In genomic region chr13:58858870-58859371, GRCh38 we compare ENCODE assay signal across 15 cellular contexts.
DNase-seq lines count a peak whose midpoint lies in the region; ATAC-seq, FAIRE-seq and TF ChIP-seq lines count a peak whose summit lies in the region.
"Had no signal": no experiment of that assay in that cellular context is flagged by ENCODE, and none has a peak within 500 bp of the region (broad histone marks: within the 10 kb centered on the region; RNA-seq: fewer than 3 reads in every experiment).

No MANE protein-coding gene starts in this region.

- no peak overlapping the region for H2BK5ac ChIP-seq in H1 (ENCODE audit: low read depth, low read length)

- no peak overlapping the region for H3K4ac ChIP-seq in H1 (replicated peaks; ENCODE audit: insufficient read length, low read depth, low read length)

- no peak overlapping the region for H2BK120ac ChIP-seq in H1 (replicated peaks; ENCODE audit: low read depth, low read length)

- H4K8ac ChIP-seq in H1 (ENCODE audit: extremely low read depth, insufficient read depth, low read length) = no peak overlapping the region

- no peak overlapping the region for H3K56ac ChIP-seq in H1 (replicated peaks; ENCODE audit: insufficient read length, low read depth, low read length)

- H3K18ac ChIP-seq in H1 (ENCODE audit: extremely low read depth, low read length) = no peak overlapping the region

- no peak overlapping the region for H3K23ac ChIP-seq in H1 (ENCODE audit: insufficient read length)

- no peak overlapping the region for H3K27ac ChIP-seq in GM23338 (ENCODE audit: low read depth)
- H3K27ac ChIP-seq in H1 (ENCODE audit: low read depth, low read length) = no peak overlapping the region
- H3K27ac ChIP-seq in testis = no peak overlapping the region
- no peak overlapping the region for H3K27ac ChIP-seq in CD4-positive, alpha-beta memory T cell (ENCODE audit: low read depth, low read length)
- H3K27ac ChIP-seq: BLaER1 treated with 17β-estradiol and CSF1 and Interleukin-3, amounts not matched to agents 10 nM and 100 nM had no signal

- TF ChIP-seq RAD21 in H1 (IDR thresholded peaks at IDR 0.05 in 1 of 2, conservative IDR thresholded peaks at IDR 0.05 in 1 of 2; ENCODE audit: low read depth in 2 of 2, low read length in 2 of 2) = no peak

- no peak for TF ChIP-seq EP300 in H1 (IDR thresholded peaks at IDR 0.05; ENCODE audit: borderline replicate concordance in 1 of 2, low read depth in 2 of 2, low read length in 2 of 2)

- FAIRE-seq in H1 (lab: Jason Lieb, UNC) = no peak
- FAIRE-seq: GM12891 had no signal

- no peaks in the 10 kb centered on the region for H3K4me1 Mint-ChIP-seq in GM23338
- no peaks in the 10 kb centered on the region for H3K4me1 Mint-ChIP-seq in CD4-positive, alpha-beta memory T cell
- H3K4me1 Mint-ChIP-seq: CD4-positive, CD25-positive, alpha-beta regulatory T cell had no signal

- H3K9me3 Mint-ChIP-seq in GM23338 = peaks cover 6% of the 10 kb centered on the region; the same call in 2 of the 3 replicates
- peaks cover 2 to 12% (median 4%) of the 10 kb centered on the region in 8 donors for H3K9me3 Mint-ChIP-seq in CD4-positive, alpha-beta memory T cell

- H3K4me3 Mint-ChIP-seq in GM23338 = no peak overlapping the region
- no peak overlapping the region for H3K4me3 Mint-ChIP-seq in CD4-positive, alpha-beta memory T cell
- H3K4me3 Mint-ChIP-seq: CD4-positive, CD25-positive, alpha-beta regulatory T cell had no signal

- H3K27me3 ChIP-seq in GM23338 (ENCODE audit: insufficient read depth) (no peaks in the 10 kb centered on the region), H1 (replicated peaks in 1 of 4; ENCODE audit: control insufficient read depth in 3 of 4, extremely low read depth in 1 of 4, insufficient read depth in 3 of 4, low read length in 3 of 4) (no peaks in the 10 kb centered on the region), testis (no peaks in the 10 kb centered on the region)
- H3K27me3 ChIP-seq in CD4-positive, alpha-beta memory T cell (ENCODE audit: insufficient read depth, low read length) = no peaks in the 10 kb centered on the region

- H3K79me2 ChIP-seq in GM23338 (replicated peaks; ENCODE audit: insufficient read depth) (no peaks in the 10 kb centered on the region), H1 (ENCODE audit: control insufficient read depth in 1 of 2, insufficient read depth in 2 of 2, low read length in 2 of 2) (no peaks in the 10 kb centered on the region)

- intact Hi-C loops in testis (cut with DNase I; ENCODE audit: low total_unique reads) = no loop called here
- intact Hi-C loops in CD4-positive, alpha-beta memory T cell (cut with micrococcal nuclease) = no loop called here

- no peaks in the 10 kb centered on the region for H3K9me2 ChIP-seq in GM23338 (ENCODE audit: insufficient read depth)

- H2AK5ac ChIP-seq in H1 (ENCODE audit: low read depth, low read length) = no peak overlapping the region

- H2BK12ac ChIP-seq in H1 (ENCODE audit: low read depth, low read length) = no peak overlapping the region

- no peak overlapping the region for H3K4me3 ChIP-seq in GM23338
- H3K4me3 ChIP-seq in H1 (ENCODE audit: extremely low read depth in 1 of 4, insufficient read depth in 2 of 4, low read depth in 3 of 4, low read length in 4 of 4) = no peak overlapping the region
- peak overlapping the region; percentile 37 to 53 for H3K4me3 ChIP-seq in testis
- no peak overlapping the region for H3K4me3 ChIP-seq in CD4-positive, alpha-beta memory T cell (ENCODE audit: low read length in 2 of 2)
- H3K4me3 ChIP-seq: BLaER1 treated with 17β-estradiol and CSF1 and Interleukin-3, amounts not matched to agents 10 nM and 100 nM; HAP-1 had no signal

- no peak overlapping the region for H2BK20ac ChIP-seq in H1 (ENCODE audit: low read length)

- H3K27me3 Mint-ChIP-seq in GM23338 (ENCODE audit: insufficient read depth, low read depth, poor library complexity) = peaks cover 5% of the 10 kb centered on the region
- H3K27me3 Mint-ChIP-seq in CD4-positive, alpha-beta memory T cell = no peaks in the 10 kb centered on the region
- H3K27me3 Mint-ChIP-seq: CD4-positive, CD25-positive, alpha-beta regulatory T cell had no signal

- no peak overlapping the region for H3K14ac ChIP-seq in H1 (ENCODE audit: insufficient read length)

- H2AFZ ChIP-seq in GM23338 (peak overlapping the region; percentile 83; the same call in 1 of the 2 replicates), H1 (ENCODE audit: low read length) (0 out of 2 replicates have a peak overlapping the region, but pooled peaks have one; percentile 43)

- H3K9ac ChIP-seq in H1 (replicated peaks in 1 of 4; ENCODE audit: extremely low read depth in 1 of 4, low read depth in 3 of 4, low read length in 3 of 4) = no peak overlapping the region
- H3K9ac ChIP-seq: BLaER1 treated with 17β-estradiol and CSF1 and Interleukin-3, amounts not matched to agents 10 nM and 100 nM had no signal

- no peaks in the 10 kb centered on the region for H3K79me1 ChIP-seq in H1 (ENCODE audit: low read depth, low read length)

- H3K9me3 ChIP-seq in H1 (ENCODE audit: insufficient read depth in 2 of 2, low read depth in 1 of 2, low read length in 1 of 2) (peaks cover 0 to 6% of the 10 kb centered on the region in 2 experiments; a peak in 1 of 4 replicates), testis (no peaks in the 10 kb centered on the region)
- no peaks in the 10 kb centered on the region for H3K9me3 ChIP-seq in CD4-positive, alpha-beta memory T cell (ENCODE audit: control insufficient read depth in 1 of 2, low read length in 2 of 2)
- H3K9me3 ChIP-seq: HAP-1 had no signal

- H3K36me3 ChIP-seq in GM23338 (ENCODE audit: insufficient read depth) (no peaks in the 10 kb centered on the region), H1 (ENCODE audit: control insufficient read depth in 2 of 4, insufficient read depth in 4 of 4, low read length in 3 of 4) (no peaks in the 10 kb centered on the region), testis (ENCODE audit: low read depth, missing control alignments) (no peaks in the 10 kb centered on the region)
- H3K36me3 ChIP-seq in CD4-positive, alpha-beta memory T cell (ENCODE audit: insufficient read depth, low read length) = no peaks in the 10 kb centered on the region
- H3K36me3 ChIP-seq: BLaER1 treated with 17β-estradiol and CSF1 and Interleukin-3, amounts not matched to agents 10 nM and 100 nM; HAP-1 had no signal

- H3K4me2 ChIP-seq in GM23338 (no peak overlapping the region), H1 (ENCODE audit: insufficient read depth in 1 of 2, low read depth in 2 of 2, low read length in 2 of 2) (no peak overlapping the region)
- H3K4me2 ChIP-seq: BLaER1 treated with 17β-estradiol and CSF1 and Interleukin-3, amounts not matched to agents 10 nM and 100 nM had no signal

- H4K20me1 ChIP-seq in GM23338 (replicated peaks; ENCODE audit: insufficient read depth) (no peaks in the 10 kb centered on the region), H1 (replicated peaks in 1 of 2; ENCODE audit: control insufficient read depth in 1 of 2, insufficient read depth in 2 of 2, low read length in 2 of 2) (no peaks in the 10 kb centered on the region)
- H4K20me1 ChIP-seq: BLaER1 treated with 17β-estradiol and CSF1 and Interleukin-3, amounts not matched to agents 10 nM and 100 nM had no signal

- H3F3A ChIP-seq in GM23338 (replicated peaks; ENCODE audit: low read depth) = no peaks in the 10 kb centered on the region

- peak; percentile 5 for DNase-seq in activated gamma-delta T cell (lab: John Stamatoyannopoulos, UW)
- no peak for DNase-seq in activated gamma-delta T cell treated with Interleukin-2 at 50 U/mL for 16 hours
- DNase-seq in GM23338 (ENCODE audit: low spot score) = no peak
- DNase-seq in H1 (ENCODE audit: low read depth in 1 of 2, low spot score in 2 of 2) = no peak
- no peak for DNase-seq in testis
- no peak for DNase-seq in DMS114 treated with DMSO at 0.1 percent for 48 hours (lab: John Stamatoyannopoulos, UW; ENCODE audit: unreplicated experiment)
- DNase-seq in CD4-positive, alpha-beta memory T cell = no peak
- DNase-seq: ACHN; CD4-positive, CD25-positive, alpha-beta regulatory T cell; GOT3; IMR-90 had no signal

- no peak overlapping the region for H2BK15ac ChIP-seq in H1 (ENCODE audit: low read length)

- ATAC-seq in GM23338 (peak; percentile 61), SK-N-SH treated with all-trans-retinoic acid at 6 μM for 48 hours (no peak)

- peaks cover 3% of the 10 kb centered on the region; the same call in 2 of the 3 replicates for H3K36me3 Mint-ChIP-seq in GM23338 (ENCODE audit: low read depth)
- no peaks in the 10 kb centered on the region for H3K36me3 Mint-ChIP-seq in CD4-positive, alpha-beta memory T cell
- H3K36me3 Mint-ChIP-seq: CD4-positive, CD25-positive, alpha-beta regulatory T cell had no signal

- H3K4me1 ChIP-seq in GM23338 (ENCODE audit: insufficient read depth) (no peaks in the 10 kb centered on the region), H1 (replicated peaks in 1 of 4; ENCODE audit: control insufficient read depth in 3 of 4, insufficient read depth in 4 of 4, low read length in 3 of 4) (no peaks in the 10 kb centered on the region), testis (no peaks in the 10 kb centered on the region)
- no peaks in the 10 kb centered on the region for H3K4me1 ChIP-seq in CD4-positive, alpha-beta memory T cell (ENCODE audit: insufficient read depth, low read length)
- H3K4me1 ChIP-seq: BLaER1 treated with 17β-estradiol and CSF1 and Interleukin-3, amounts not matched to agents 10 nM and 100 nM; HAP-1 had no signal

- H4K91ac ChIP-seq in H1 (replicated peaks; ENCODE audit: insufficient read length, low read length) = no peak overlapping the region

- no peak for TF ChIP-seq CTCF in GM23338 (conservative IDR thresholded peaks at IDR 0.05; ENCODE audit: low read depth in 2 of 2)
- no peak for TF ChIP-seq CTCF in H1 (IDR thresholded peaks at IDR 0.05; ENCODE audit: control extremely low read depth in 1 of 3, insufficient read depth in 1 of 3, low read depth in 1 of 3, low read length in 3 of 3)
- TF ChIP-seq CTCF in testis (IDR thresholded peaks at IDR 0.05) = no peak

- H3K27ac Mint-ChIP-seq in GM23338 = no peak overlapping the region
- H3K27ac Mint-ChIP-seq in CD4-positive, alpha-beta memory T cell = no peak overlapping the region
- H3K27ac Mint-ChIP-seq: CD4-positive, CD25-positive, alpha-beta regulatory T cell had no signal

- no peaks in the 10 kb centered on the region for H3K23me2 ChIP-seq in H1 (ENCODE audit: low read depth, low read length)

- H4K5ac ChIP-seq in H1 (ENCODE audit: insufficient read length, low read depth, low read length) = no peak overlapping the region

- 97% methylated on average over 7 of the region's 37 CpGs; no CpG with 5 or more reads in 1 of the 2 experiments for WGBS in H1 (ENCODE audit: extremely low coverage in 1 of 2, insufficient coverage in 1 of 2, insufficient read length in 1 of 2, insufficient replicate concordance in 2 of 2, low coverage in 1 of 2, low lambda C conversion rate in 2 of 2, missing lambda C conversion rate in 1 of 2), 2 experiments
- 86 to 94% methylated on average over 8 to 34 of the region's 37 CpGs for WGBS in testis, 2 donors

- TF ChIP-seq POLR2A in H1 (IDR thresholded peaks at IDR 0.05; ENCODE audit: control extremely low read depth in 1 of 2, low read depth in 2 of 2, low read length in 2 of 2) (no peak), testis (IDR thresholded peaks at IDR 0.05) (no peak)

- CTCF ChIA-PET in H1 (lab: Charles Lee; ENCODE audit: partially characterized antibody) = no interaction called here
- CTCF ChIA-PET in CD4-positive, alpha-beta memory T cell (lab: Charles Lee; ENCODE audit: partially characterized antibody) = no interaction called here

- POLR2A ChIA-PET in H1 (lab: Charles Lee; ENCODE audit: partially characterized antibody) = no interaction called here
- POLR2A ChIA-PET in CD4-positive, alpha-beta memory T cell (lab: Charles Lee; ENCODE audit: partially characterized antibody) = no interaction called here

Comparison
In these comparisons a context has a peak if more than half of its experiments do, and no peak if none do; other contexts are left out.
1. H3K4me3 ChIP-seq: peak in testis (2 of 2); none in GM23338 (single experiment), H1 (0 of 4) and CD4-positive, alpha-beta memory T cell (0 of 2).